Comparison of ENCODE assay signal across 30 cellular contexts in genomic region chr12:42967850-42968249, GRCh38.
"Had no signal": no experiment of that assay in that cellular context is flagged by ENCODE, and none has a peak within 500 bp of the region (broad histone marks: within the 10 kb centered on the region; RNA-seq: fewer than 3 reads in every experiment).

No MANE protein-coding gene starts in this region.

- FAIRE-seq: colon, endometrium, frontal cortex had no signal

- H3K27ac ChIP-seq: adrenal gland, body of pancreas, WERI-Rb-1 had no signal

- H3K9me3 ChIP-seq: body of pancreas had no signal

- H3K36me3 ChIP-seq: adrenal gland, WERI-Rb-1 had no signal

- H3K4me1 ChIP-seq: adrenal gland, body of pancreas had no signal

- DNase-seq: activated B cell treated with CpG ODN at 0.5 μM for 24 hours; activated CD4-positive, alpha-beta memory T cell treated with anti-CD3 and anti-CD28 coated beads for 36 hours; activated CD4-positive, alpha-beta T cell treated with anti-CD3 and anti-CD28 coated beads, Interleukin-2, amount 10 ng/mL, durations not matched to agents 24 days and 14 days; activated CD8-positive, alpha-beta memory T cell treated with anti-CD3 and anti-CD28 coated beads, Interleukin-2, amount 10 ng/mL, durations not matched to agents 7 days and 5 days; activated CD8-positive, alpha-beta memory T cell treated with anti-CD3 and anti-CD28 coated beads, Interleukin-2, amount 50 U/mL, for 4 hours; activated CD8-positive, alpha-beta T cell treated with anti-CD3 and anti-CD28 coated beads, Interleukin-2, amount 10 ng/mL, durations not matched to agents 7 days and 5 days; activated effector memory CD4-positive, alpha-beta T cell treated with anti-CD3 and anti-CD28 coated beads, Interleukin-2, amount 50 U/mL, for 16 hours; activated naive CD4-positive, alpha-beta T cell treated with anti-CD3 and anti-CD28 coated beads for 36 hours; activated naive CD8-positive, alpha-beta T cell treated with anti-CD3 and anti-CD28 coated beads for 36 hours; activated naive CD8-positive, alpha-beta T cell treated with anti-CD3 and anti-CD28 coated beads, Interleukin-2, amount 50 U/mL, for 24 hours; activated T-cell treated with anti-CD3 and anti-CD28 coated beads, Interleukin-2, amount 50 U/mL, for 1 hour; activated T-cell treated with anti-CD3 and anti-CD28 coated beads, Interleukin-2, amount 50 U/mL, for 48 hours; adrenal gland; amygdala; aorta; body of pancreas; caudate nucleus; cortex of kidney; dermis blood vessel endothelial cell; effector CD4-positive, alpha-beta T cell; foreskin fibroblast; head of caudate nucleus; hippocampal formation; T1000; WERI-Rb-1 had no signal

- ATAC-seq: activated CD4-positive, CD25-positive, alpha-beta regulatory T cell treated with anti-CD3 and anti-CD28 coated beads, Interleukin-2, amount 50 U/mL, for 24 hours; activated CD8-positive, alpha-beta memory T cell treated with anti-CD3 and anti-CD28 coated beads, Interleukin-2, amount 10 ng/mL, durations not matched to agents 7 days and 5 days; activated CD8-positive, alpha-beta T cell treated with anti-CD3 and anti-CD28 coated beads, Interleukin-2, amount 10 ng/mL, durations not matched to agents 7 days and 5 days; activated naive CD8-positive, alpha-beta T cell treated with anti-CD3 and anti-CD28 coated beads, Interleukin-2, amount 50 U/mL, for 24 hours; body of pancreas; esophagus mucosa had no signal

- H3K27me3 ChIP-seq: adrenal gland, body of pancreas had no signal

- H3K4me3 ChIP-seq: adrenal gland, body of pancreas had no signal
